Comparison of ENCODE assay signal across 9 cellular contexts in genomic region chr11:75311858-75312288, GRCh38. TPM values are rescaled to one million over a fixed set of nuclear protein-coding genes. Genes with fewer than 3 reads are reported as not detected.
DNase-seq lines count a peak whose midpoint lies in the region; ATAC-seq and TF ChIP-seq lines count a peak whose summit lies in the region.
"Had no signal": no experiment of that assay in that cellular context is flagged by ENCODE, and none has a peak within 500 bp of the region (broad histone marks: within the 10 kb centered on the region; RNA-seq: fewer than 3 reads in every experiment).

No MANE protein-coding gene starts in this region.

- no peaks in the 10 kb centered on the region for H3K79me2 ChIP-seq in neural progenitor cell (ENCODE audit: low read depth)

- ATAC-seq in gastroesophageal sphincter = peak; percentile 83
- no peak for ATAC-seq in HG03175 (IDR thresholded peaks at IDR 0.05; ENCODE audit: unreplicated experiment)

- H3K9me3 ChIP-seq in gastroesophageal sphincter (no peaks in the 10 kb centered on the region), neural progenitor cell (ENCODE audit: low read depth) (no peaks in the 10 kb centered on the region), vagina (no peaks in the 10 kb centered on the region)
- H3K9me3 ChIP-seq in effector memory CD4-positive, alpha-beta T cell (ENCODE audit: control insufficient read depth, low read length) = no peaks in the 10 kb centered on the region

- H2AFZ ChIP-seq in neural progenitor cell (replicated peaks) = no peak overlapping the region

- H3K4me3 ChIP-seq in gastroesophageal sphincter (peak overlapping the region in 1 of 2 donors; percentile 40), neural progenitor cell (no peak overlapping the region), vagina (peak overlapping the region; percentile 25 to 31)
- H3K4me3 ChIP-seq in effector memory CD4-positive, alpha-beta T cell (ENCODE audit: insufficient read depth, low read depth, low read length, poor library complexity, severe bottlenecking) = no peak overlapping the region

- H3K36me3 ChIP-seq in gastroesophageal sphincter (no peaks in the 10 kb centered on the region), neural progenitor cell (no peaks in the 10 kb centered on the region), vagina (no peaks in the 10 kb centered on the region)
- peaks cover 9% of the 10 kb centered on the region for H3K36me3 ChIP-seq in effector memory CD4-positive, alpha-beta T cell (ENCODE audit: control insufficient read depth, insufficient read depth, low read length)

- no peaks in the 10 kb centered on the region for H3K36me3 Mint-ChIP-seq in neural progenitor cell

- H3K4me1 ChIP-seq in gastroesophageal sphincter (peaks cover 4 to 99% (median 72%) of the 10 kb centered on the region in 3 donors), neural progenitor cell (no peaks in the 10 kb centered on the region), vagina (peaks cover 56% of the 10 kb centered on the region)
- H3K4me1 ChIP-seq in effector memory CD4-positive, alpha-beta T cell (ENCODE audit: control insufficient read depth, insufficient read depth, low read length, poor library complexity, severe bottlenecking) = no peaks in the 10 kb centered on the region

- no peak overlapping the region for H3K4me2 ChIP-seq in neural progenitor cell

- H3K27ac Mint-ChIP-seq in neural progenitor cell = peak overlapping the region; percentile 88

- H3K27me3 Mint-ChIP-seq in neural progenitor cell (ENCODE audit: insufficient read depth, low read depth) = peaks cover 8% of the 10 kb centered on the region

- TF ChIP-seq CTCF in gastroesophageal sphincter (IDR thresholded peaks at IDR 0.05) (peak in 3 of 4 experiments; percentile 14 to 21 (median 20)), neural progenitor cell (IDR thresholded peaks at IDR 0.05) (no peak), vagina (IDR thresholded peaks at IDR 0.05) (no peak)

- H3K27ac ChIP-seq in gastroesophageal sphincter = peak overlapping the region; percentile 58 to 93 (median 83)
- no peak overlapping the region for H3K27ac ChIP-seq in neural progenitor cell
- peak overlapping the region; percentile 93 for H3K27ac ChIP-seq in vagina
- no peak overlapping the region for H3K27ac ChIP-seq in effector memory CD4-positive, alpha-beta T cell (ENCODE audit: insufficient read depth, low read length, poor library complexity, severe bottlenecking)

- no peak for TF ChIP-seq EP300 in gastroesophageal sphincter (IDR thresholded peaks at IDR 0.05)

- peaks cover 21% of the 10 kb centered on the region for H3K4me1 Mint-ChIP-seq in neural progenitor cell

- no peaks in the 10 kb centered on the region for H3F3A ChIP-seq in neural progenitor cell (ENCODE audit: low read depth)

- WGBS in gastroesophageal sphincter (ENCODE audit: low coverage in 1 of 2), 2 donors = 13% methylated on average over 6 of the region's 13 CpGs; no CpG with 5 or more reads in 1 of the 2 donors

- intact Hi-C loops in vagina (cut with DNase I) = no loop called here

- no peak overlapping the region for H3K9ac ChIP-seq in neural progenitor cell

- TF ChIP-seq POLR2A in gastroesophageal sphincter (IDR thresholded peaks at IDR 0.05) (peak in 1 of 2 donors; percentile 12), vagina (IDR thresholded peaks at IDR 0.05) (peak in 1 of 2 donors; percentile 11)

- no peaks in the 10 kb centered on the region for H3K9me3 Mint-ChIP-seq in neural progenitor cell

- no peaks in the 10 kb centered on the region for H3K27me3 ChIP-seq in gastroesophageal sphincter
- no peaks in the 10 kb centered on the region for H3K27me3 ChIP-seq in neural progenitor cell
- no peaks in the 10 kb centered on the region for H3K27me3 ChIP-seq in vagina
- no peaks in the 10 kb centered on the region for H3K27me3 ChIP-seq in effector memory CD4-positive, alpha-beta T cell (replicated peaks; ENCODE audit: control insufficient read depth, insufficient read depth, low read length, poor library complexity, severe bottlenecking)

- no peak overlapping the region for H3K4me3 Mint-ChIP-seq in neural progenitor cell

- H4K20me1 ChIP-seq in neural progenitor cell (ENCODE audit: low read depth) = no peaks in the 10 kb centered on the region

- DNase-seq in NCI-H82 (lab: John Stamatoyannopoulos, UW) (peak; percentile 69), NCI-H82 treated with DMSO at 0.1 percent for 48 hours (lab: John Stamatoyannopoulos, UW; ENCODE audit: unreplicated experiment) (no peak), neural progenitor cell (ENCODE audit: low spot score) (no peak), vagina (ENCODE audit: extremely low spot score in 2 of 2) (no peak), iPS-NIHi11 (ENCODE audit: low spot score) (no peak)
- DNase-seq in effector memory CD4-positive, alpha-beta T cell = no peak
- DNase-seq: stimulated activated CD4-positive, alpha-beta T cell treated with anti-CD3 and anti-CD28 coated beads, Interleukin-2, amount 100 ng/mL, for 48 hours had no signal

RNA-seq across cellular contexts. Expression of gene ARRB1, which starts 39.6 kb away (rescaled TPM):
- total RNA-seq in gastroesophageal sphincter (100 to 1,000 TPM in 1 of 4 donors, 10 to 100 TPM in 3; 72.3 to 120 (median 93.0) TPM), neural progenitor cell (ENCODE audit: low replicate concordance) (1.0 and 1.8 TPM in 2 replicates), vagina (33.1 TPM)

Comparison
In these comparisons a context has a peak if more than half of its experiments do, and no peak if none do; other contexts are left out.
1. H3K27ac ChIP-seq: peak in gastroesophageal sphincter (4 of 4) and vagina (single experiment); none in neural progenitor cell (single experiment) and effector memory CD4-positive, alpha-beta T cell (single experiment).
2. H3K4me3 ChIP-seq: peak in vagina (2 of 2); none in neural progenitor cell (single experiment) and effector memory CD4-positive, alpha-beta T cell (single experiment).
3. CTCF ChIP-seq: peak in gastroesophageal sphincter (3 of 4); none in neural progenitor cell (single experiment) and vagina (0 of 3).
4. RNA of gene ARRB1, which starts 39.6 kb away (total RNA-seq): 72.3 to 120 TPM in gastroesophageal sphincter and 33.1 TPM in vagina (single experiment); 1.0 to 1.8 TPM in neural progenitor cell; every median in the first group is over 10 times any median in the second.